9 cellular contexts compared by ENCODE assay signal in genomic region chr19:51703655-51704515, GRCh38. TPM values are rescaled to one million over a fixed set of nuclear protein-coding genes. Genes with fewer than 3 reads are reported as not detected.
A peak's percentile ranks its signal among the peaks of the same experiment; 100 is the strongest.
DNase-seq lines count a peak whose midpoint lies in the region; ATAC-seq, FAIRE-seq and TF ChIP-seq lines count a peak whose summit lies in the region.
"Had no signal": no experiment of that assay in that cellular context is flagged by ENCODE, and none has a peak within 500 bp of the region (broad histone marks: within the 10 kb centered on the region; RNA-seq: fewer than 3 reads in every experiment).

No MANE protein-coding gene starts in this region.

- H2AFZ ChIP-seq in fibroblast of lung (ENCODE audit: low read length) = no peak overlapping the region

- no peaks in the 10 kb centered on the region for H3K36me3 ChIP-seq in CD8-positive, alpha-beta T cell (ENCODE audit: insufficient read depth, low read length)
- peaks cover 20% of the 10 kb centered on the region for H3K36me3 ChIP-seq in fibroblast of lung (ENCODE audit: control insufficient read depth, insufficient read depth, low read length)

- H3K4me3 Mint-ChIP-seq in CD8-positive, alpha-beta T cell = peak overlapping the region; percentile 89
- peak overlapping the region; percentile 92 for H3K4me3 Mint-ChIP-seq in natural killer cell
- peak overlapping the region; percentile 88 to 92 for H3K4me3 Mint-ChIP-seq in stimulated activated naive B cell treated with anti-CD40 and anti-IgM and Interleukin-4, amounts not matched to agents 10 μg/mL and 1 μg/mL and 100 μg/mL, for 72 hours

- H3K9ac ChIP-seq in fibroblast of lung (ENCODE audit: insufficient read depth, low read length) = peak overlapping the region; percentile 85

- POLR2A ChIA-PET in CD8-positive, alpha-beta T cell (lab: Charles Lee) = interaction anchor here (0.6 to 1.9 kb wide), 7 partner anchors 16 to 979 kb away, joined by 3 to 5 read pairs (median 4); partner anchors contain the start of gene PPP2R1A

- H3K4me1 Mint-ChIP-seq in CD8-positive, alpha-beta T cell (ENCODE audit: low read depth) = peaks cover 35% of the 10 kb centered on the region
- peaks cover 31 to 41% of the 10 kb centered on the region in 2 donors for H3K4me1 Mint-ChIP-seq in natural killer cell
- H3K4me1 Mint-ChIP-seq in stimulated activated naive B cell treated with anti-CD40 and anti-IgM and Interleukin-4, amounts not matched to agents 10 μg/mL and 1 μg/mL and 100 μg/mL, for 72 hours = peaks cover 23 to 42% of the 10 kb centered on the region in 2 donors

- FAIRE-seq in RCC 7860 (lab: Jason Lieb, UNC) = no peak

- H3K4me3 ChIP-seq in CD8-positive, alpha-beta T cell (ENCODE audit: low read depth, low read length) = peak overlapping the region; percentile 98
- peak overlapping the region; percentile 64 to 83 (median 74) for H3K4me3 ChIP-seq in fibroblast of lung (replicated peaks in 1 of 4; ENCODE audit: control extremely low read depth in 1 of 4, insufficient read depth in 1 of 4, low read depth in 3 of 4, low read length in 4 of 4)

- H3K79me2 ChIP-seq in fibroblast of lung (ENCODE audit: control insufficient read depth, insufficient read depth, low read length) = no peaks in the 10 kb centered on the region

- no peaks in the 10 kb centered on the region for H4K20me1 ChIP-seq in fibroblast of lung (ENCODE audit: control insufficient read depth, extremely low read depth, insufficient read depth, low read length)

- peaks cover 25% of the 10 kb centered on the region for H3K4me1 ChIP-seq in CD8-positive, alpha-beta T cell (ENCODE audit: insufficient read depth, low read length)
- H3K4me1 ChIP-seq in fibroblast of lung (ENCODE audit: control insufficient read depth, extremely low read depth, insufficient read depth, low read length) = peaks cover 3% of the 10 kb centered on the region

- peak; percentile 91 for ATAC-seq in CD8-positive, alpha-beta T cell
- ATAC-seq in GM19455 (IDR thresholded peaks at IDR 0.05; ENCODE audit: unreplicated experiment) = peak; percentile 82
- ATAC-seq in natural killer cell = peak; percentile 93 to 99 (median 94)
- peak; percentile 93 to 96 for ATAC-seq in stimulated activated naive B cell treated with anti-CD40 and anti-IgM and Interleukin-4, amounts not matched to agents 10 μg/mL and 1 μg/mL and 100 μg/mL, for 72 hours (replicated peaks)

- no peaks in the 10 kb centered on the region for H3K9me3 ChIP-seq in CD8-positive, alpha-beta T cell (ENCODE audit: low read length)
- H3K9me3 ChIP-seq in fibroblast of lung (ENCODE audit: control insufficient read depth, insufficient read depth, low read depth, low read length) = no peaks in the 10 kb centered on the region

- peak; percentile 91 to 99 (median 96) for DNase-seq in CD8-positive, alpha-beta T cell
- DNase-seq in HS-27A (ENCODE audit: low read depth) = peak; percentile 71
- DNase-seq in RCC 7860 (ENCODE audit: low spot score) = peak; percentile 70
- DNase-seq in activated T-helper 1 cell treated with anti-CD3 and anti-CD28 coated beads, Interleukin-2, amount 50 U/mL, for 16 hours (ENCODE audit: low read depth in 1 of 2, low spot score in 1 of 2) = peak; percentile 94 to 97
- DNase-seq in fibroblast of lung (ENCODE audit: low read depth in 2 of 2) = peak; percentile 92
- DNase-seq in natural killer cell = peak; percentile 95
- DNase-seq in stimulated activated naive B cell treated with anti-CD40 and anti-IgM and Interleukin-4, amounts not matched to agents 10 μg/mL and 1 μg/mL and 100 μg/mL, for 72 hours = peak; percentile 92

- intact Hi-C loops in CD8-positive, alpha-beta T cell (cut with DNase I, micrococcal nuclease) = loop anchor here (1.0 to 10.0 kb wide), 14 partner anchors 14 to 1818 kb away; partner anchors contain the start of genes ETFB (in 2 of the 2), ZNF175 (in 2 of the 2), ZNF613 (in 2 of the 2) and ASPDH (in 1 of the 2)
- intact Hi-C loops in natural killer cell (cut with micrococcal nuclease) = no loop called here

- H3K27me3 ChIP-seq in CD8-positive, alpha-beta T cell (ENCODE audit: insufficient read depth, low read length) = no peaks in the 10 kb centered on the region
- H3K27me3 ChIP-seq in fibroblast of lung (ENCODE audit: control insufficient read depth, insufficient read depth, low read length) = no peaks in the 10 kb centered on the region

- H3K27ac ChIP-seq in CD8-positive, alpha-beta T cell (ENCODE audit: low read depth, low read length) = peak overlapping the region; percentile 92
- H3K27ac ChIP-seq in fibroblast of lung (ENCODE audit: insufficient read depth, low read length) = peak overlapping the region; percentile 94

- H3K27ac Mint-ChIP-seq in CD8-positive, alpha-beta T cell = peak overlapping the region; percentile 89
- H3K27ac Mint-ChIP-seq in natural killer cell = peak overlapping the region; percentile 85 to 88
- peak overlapping the region; percentile 94 for H3K27ac Mint-ChIP-seq in stimulated activated naive B cell treated with anti-CD40 and anti-IgM and Interleukin-4, amounts not matched to agents 10 μg/mL and 1 μg/mL and 100 μg/mL, for 72 hours

- no peaks in the 10 kb centered on the region for H3K9me3 Mint-ChIP-seq in CD8-positive, alpha-beta T cell
- no peaks in the 10 kb centered on the region for H3K9me3 Mint-ChIP-seq in natural killer cell
- H3K9me3 Mint-ChIP-seq in stimulated activated naive B cell treated with anti-CD40 and anti-IgM and Interleukin-4, amounts not matched to agents 10 μg/mL and 1 μg/mL and 100 μg/mL, for 72 hours = no peaks in the 10 kb centered on the region

- H3K27me3 Mint-ChIP-seq in CD8-positive, alpha-beta T cell (ENCODE audit: low read depth) = no peaks in the 10 kb centered on the region
- peaks cover 0 to 9% of the 10 kb centered on the region in 2 donors for H3K27me3 Mint-ChIP-seq in natural killer cell (ENCODE audit: low read depth in 2 of 2)
- peaks cover 29 to 31% of the 10 kb centered on the region in 2 donors for H3K27me3 Mint-ChIP-seq in stimulated activated naive B cell treated with anti-CD40 and anti-IgM and Interleukin-4, amounts not matched to agents 10 μg/mL and 1 μg/mL and 100 μg/mL, for 72 hours

- CTCF ChIA-PET in CD8-positive, alpha-beta T cell (lab: Charles Lee) = interaction anchor here (0.6 to 1.7 kb wide), 6 partner anchors 8 to 74 kb away, joined by 3 to 4 read pairs (median 4); no protein-coding TSS in a partner anchor

- peaks cover 21% of the 10 kb centered on the region for H3K36me3 Mint-ChIP-seq in CD8-positive, alpha-beta T cell
- no peaks in the 10 kb centered on the region for H3K36me3 Mint-ChIP-seq in natural killer cell
- H3K36me3 Mint-ChIP-seq in stimulated activated naive B cell treated with anti-CD40 and anti-IgM and Interleukin-4, amounts not matched to agents 10 μg/mL and 1 μg/mL and 100 μg/mL, for 72 hours = peaks cover 16 to 27% of the 10 kb centered on the region in 2 donors

- TF ChIP-seq CTCF in CD8-positive, alpha-beta T cell (IDR thresholded peaks at IDR 0.05) = peak; percentile 56
- TF ChIP-seq CTCF in fibroblast of lung (conservative IDR thresholded peaks at IDR 0.05 in 1 of 2, IDR thresholded peaks at IDR 0.05 in 1 of 2; ENCODE audit: low read depth in 1 of 2, low read length in 2 of 2) (peak; percentile 39 to 46), natural killer cell (IDR thresholded peaks at IDR 0.05) (peak; percentile 52)

- peak overlapping the region; percentile 72 for H3K4me2 ChIP-seq in fibroblast of lung (ENCODE audit: extremely low read depth, insufficient read depth, low read length)

RNA-seq across cellular contexts. Expression of gene SPACA6, which starts 10.8 kb away (rescaled TPM):
- total RNA-seq in CD8-positive, alpha-beta T cell = 1 to 10 TPM; 3.8 to 4.0 TPM
- total RNA-seq in fibroblast of lung = 5.1 and 8.6 TPM in 2 replicates
- polyA plus RNA-seq in fibroblast of lung = 2.8 and 5.5 TPM in 2 replicates
- 7.4 and 10.0 TPM in 2 replicates for polyA plus RNA-seq in fibroblast of lung (2012)
- 8.7 and 12.1 TPM in 2 replicates for polyA minus RNA-seq in fibroblast of lung (ENCODE audit: low replicate concordance)
- total RNA-seq in natural killer cell = 1 to 10 TPM; 2.2 to 9.4 (median 3.7) TPM

RNA-seq across cellular contexts. Expression of gene HAS1, which starts 19.9 kb away (rescaled TPM):
- total RNA-seq in CD8-positive, alpha-beta T cell = not detected
- total RNA-seq in fibroblast of lung = not detected in 2 replicates
- not detected in 2 replicates for polyA plus RNA-seq in fibroblast of lung
- not detected in 2 replicates for polyA plus RNA-seq in fibroblast of lung (2012)
- polyA minus RNA-seq in fibroblast of lung (ENCODE audit: low replicate concordance) = not detected in 2 replicates
- not detected for total RNA-seq in natural killer cell
- total RNA-seq: glomerular endothelial cell had no signal

RNA-seq across cellular contexts. Expression of gene FPR1, which starts 47.8 kb away (rescaled TPM):
- total RNA-seq in CD8-positive, alpha-beta T cell = not detected
- total RNA-seq in fibroblast of lung (not detected in 2 replicates), natural killer cell (10 to 100 TPM in 1 of 3 donors, 1 to 10 TPM in 2; 3.4 to 20.2 (median 6.4) TPM)
- polyA plus RNA-seq in fibroblast of lung = 0.14 TPM in 1 of 2 replicates, not detected in the other
- polyA plus RNA-seq in fibroblast of lung (2012) = not detected in 2 replicates
- not detected in 2 replicates for polyA minus RNA-seq in fibroblast of lung (ENCODE audit: low replicate concordance)
- total RNA-seq: glomerular endothelial cell had no signal

RNA-seq across cellular contexts. Expression of gene FPR2, which starts 57.1 kb away (rescaled TPM):
- total RNA-seq in CD8-positive, alpha-beta T cell = not detected
- total RNA-seq in fibroblast of lung (not detected in 2 replicates), natural killer cell (1 to 10 TPM in 1 of 3 donors, under 1 TPM in 2; 0.28 to 2.1 (median 0.59) TPM)
- 0.12 TPM in 1 of 2 replicates, not detected in the other for polyA plus RNA-seq in fibroblast of lung
- polyA plus RNA-seq in fibroblast of lung (2012) = not detected in 2 replicates
- not detected in 2 replicates for polyA minus RNA-seq in fibroblast of lung (ENCODE audit: low replicate concordance)
- total RNA-seq: glomerular endothelial cell had no signal

RNA-seq across cellular contexts. Expression of gene SIGLEC14, which starts 57.3 kb away (rescaled TPM):
- total RNA-seq in CD8-positive, alpha-beta T cell = not detected
- total RNA-seq in fibroblast of lung = not detected in 2 replicates
- polyA plus RNA-seq in fibroblast of lung = not detected in 2 replicates
- not detected in 2 replicates for polyA plus RNA-seq in fibroblast of lung (2012)
- polyA minus RNA-seq in fibroblast of lung (ENCODE audit: low replicate concordance) = not detected in 2 replicates
- 1 to 10 TPM; 2.7 to 4.9 (median 2.9) TPM for total RNA-seq in natural killer cell

Comparison
In these comparisons a context has a peak if more than half of its experiments do, and no peak if none do; other contexts are left out.
1. Peak in every context shown above with its lines: DNase-seq, ATAC-seq, H3K4me3 ChIP-seq and H3K27ac ChIP-seq.